ENCODE assay signal across 9 cellular contexts in the genomic region with DNA sequence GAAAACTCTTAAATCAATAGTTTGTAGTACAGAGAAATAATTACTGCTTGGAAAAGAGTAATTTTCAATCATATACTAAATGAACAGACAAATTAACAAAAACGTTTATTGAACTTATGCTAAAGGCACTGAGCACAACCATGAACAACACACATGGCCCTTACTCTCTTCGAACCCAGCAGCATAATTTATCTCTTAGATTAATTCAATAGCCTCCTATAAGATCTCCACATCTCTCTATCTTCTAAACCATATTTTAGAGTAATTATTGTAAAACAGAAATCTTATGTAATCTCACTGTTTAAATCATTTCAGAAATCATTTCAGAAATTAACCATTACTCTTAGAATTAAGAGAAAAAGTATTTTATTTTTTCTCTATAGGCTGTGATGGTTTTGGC.
"Had no signal": no experiment of that assay in that cellular context is flagged by ENCODE, and none has a peak within 500 bp of the region (broad histone marks: within the 10 kb centered on the region; RNA-seq: fewer than 3 reads in every experiment).

No MANE protein-coding gene starts in this region.

- H3K9me3 ChIP-seq: HAP-1 had no signal

- H3K27ac Mint-ChIP-seq: GM23338, H9, HFFc6 had no signal

- ATAC-seq: GM23338, HCT116 had no signal

- H3K9ac ChIP-seq: GM23248 had no signal

- H3K4me2 ChIP-seq: GM23338 had no signal

- H3K9me3 Mint-ChIP-seq: GM23338, H9, HFFc6 had no signal

- H3K4me3 Mint-ChIP-seq: GM23338, H9, HFFc6 had no signal

- H3K4me3 ChIP-seq: GM23248, GM23338, HAP-1 had no signal

- DNase-seq: GM23248, GOT3, H7, H9, HCEC 1CT, HFFc6 had no signal

- H3K27ac ChIP-seq: GM23248 had no signal

- H3K4me1 Mint-ChIP-seq: GM23338, H9 had no signal

- H3K36me3 ChIP-seq: HAP-1 had no signal

- H2AFZ ChIP-seq: GM23248, GM23338 had no signal
